In the genomic region with DNA sequence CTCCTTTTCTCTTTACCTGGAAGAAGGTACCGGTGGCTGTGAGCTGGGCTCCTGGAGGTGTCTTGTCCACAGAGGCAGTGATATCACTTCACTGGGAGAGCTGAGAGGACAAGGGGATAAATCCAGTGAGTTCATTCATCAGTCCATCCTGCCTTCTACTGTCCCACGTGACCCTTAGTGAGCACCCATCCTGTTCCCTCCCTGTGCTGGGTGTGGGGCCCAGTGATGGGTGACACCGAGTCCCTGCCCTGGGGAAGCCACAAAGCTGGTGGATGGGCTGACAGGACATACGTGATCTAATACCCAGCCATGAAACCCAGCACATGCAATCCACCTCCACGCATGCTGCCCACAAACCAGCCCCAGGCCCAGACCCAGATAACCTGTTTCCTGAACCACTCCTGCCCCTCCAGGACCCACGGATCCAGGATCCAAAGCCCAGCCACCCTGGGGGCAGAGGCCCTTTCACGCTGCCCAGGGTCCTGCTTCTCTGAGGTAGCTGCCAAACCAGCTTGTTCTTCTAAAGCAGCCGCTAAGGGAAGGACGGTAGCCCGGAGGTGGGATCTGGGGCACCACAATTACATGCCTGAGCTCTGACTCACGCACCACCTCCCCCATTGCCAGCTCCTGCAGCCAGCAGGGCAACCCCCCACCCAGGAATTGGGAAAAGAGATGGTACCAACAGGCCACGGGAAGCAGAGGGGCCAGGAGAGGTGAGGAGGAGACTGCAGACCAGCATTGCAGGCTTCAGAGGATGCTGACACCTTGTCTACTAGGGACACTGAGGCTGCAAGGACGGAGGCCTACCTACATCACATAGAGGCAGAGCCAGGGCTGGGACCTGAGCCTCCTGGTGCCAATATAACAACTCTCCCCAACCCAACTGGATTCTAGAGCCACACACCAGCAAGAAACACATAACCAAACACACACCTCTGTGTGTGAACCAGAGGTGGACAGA, we compare ENCODE assay signal across 2 cellular contexts.
TF ChIP-seq lines count a peak whose summit lies in the region.

No MANE protein-coding gene starts in this region.

TF ChIP-seq in A549, 52 proteins besides CTCF, POLR2A, EP300 and RAD21:
- TF ChIP-seq, protein P1, sequence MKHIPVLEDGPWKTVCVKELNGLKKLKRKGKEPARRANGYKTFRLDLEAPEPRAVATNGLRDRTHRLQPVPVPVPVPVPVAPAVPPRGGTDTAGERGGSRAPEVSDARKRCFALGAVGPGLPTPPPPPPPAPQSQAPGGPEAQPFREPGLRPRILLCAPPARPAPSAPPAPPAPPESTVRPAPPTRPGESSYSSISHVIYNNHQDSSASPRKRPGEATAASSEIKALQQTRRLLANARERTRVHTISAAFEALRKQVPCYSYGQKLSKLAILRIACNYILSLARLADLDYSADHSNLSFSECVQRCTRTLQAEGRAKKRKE (CRISPR knock-in tag; IDR thresholded peaks at IDR 0.05; ENCODE audit: low read depth) = no peak
- TF ChIP-seq EHMT2 (IDR thresholded peaks at IDR 0.05; ENCODE audit: low read depth) (no peak), ZFP36 (IDR thresholded peaks at IDR 0.05; ENCODE audit: borderline replicate concordance, partially characterized antibody) (no peak), NR3C1 (IDR thresholded peaks at IDR 0.05) (no peak), CBX8 (IDR thresholded peaks at IDR 0.05) (no peak), TP53 (CRISPR knock-in tag; IDR thresholded peaks at IDR 0.05) (no peak), HOXB13 (CRISPR knock-in tag; IDR thresholded peaks at IDR 0.05; ENCODE audit: low read depth) (no peak), BHLHE40 (IDR thresholded peaks at IDR 0.05; ENCODE audit: low read depth, low read length) (no peak), GATA3 (IDR thresholded peaks at IDR 0.05; ENCODE audit: borderline replicate concordance) (no peak), CHD4 (IDR thresholded peaks at IDR 0.05; ENCODE audit: borderline replicate concordance) (no peak), SREBF2 (IDR thresholded peaks at IDR 0.05) (no peak), FOSB (CRISPR knock-in tag; IDR thresholded peaks at IDR 0.05) (no peak)
- TF ChIP-seq, protein P2, sequence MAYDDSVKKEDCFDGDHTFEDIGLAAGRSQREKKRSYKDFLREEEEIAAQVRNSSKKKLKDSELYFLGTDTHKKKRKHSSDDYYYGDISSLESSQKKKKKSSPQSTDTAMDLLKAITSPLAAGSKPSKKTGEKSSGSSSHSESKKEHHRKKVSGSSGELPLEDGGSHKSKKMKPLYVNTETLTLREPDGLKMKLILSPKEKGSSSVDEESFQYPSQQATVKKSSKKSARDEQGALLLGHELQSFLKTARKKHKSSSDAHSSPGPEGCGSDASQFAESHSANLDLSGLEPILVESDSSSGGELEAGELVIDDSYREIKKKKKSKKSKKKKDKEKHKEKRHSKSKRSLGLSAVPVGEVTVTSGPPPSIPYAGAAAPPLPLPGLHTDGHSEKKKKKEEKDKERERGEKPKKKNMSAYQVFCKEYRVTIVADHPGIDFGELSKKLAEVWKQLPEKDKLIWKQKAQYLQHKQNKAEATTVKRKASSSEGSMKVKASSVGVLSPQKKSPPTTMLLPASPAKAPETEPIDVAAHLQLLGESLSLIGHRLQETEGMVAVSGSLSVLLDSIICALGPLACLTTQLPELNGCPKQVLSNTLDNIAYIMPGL (CRISPR knock-in tag; IDR thresholded peaks at IDR 0.05; ENCODE audit: borderline replicate concordance) = no peak

TF ChIP-seq in WTC11, 78 proteins besides CTCF, POLR2A, EP300 and RAD21:
- TF ChIP-seq, protein P3, sequence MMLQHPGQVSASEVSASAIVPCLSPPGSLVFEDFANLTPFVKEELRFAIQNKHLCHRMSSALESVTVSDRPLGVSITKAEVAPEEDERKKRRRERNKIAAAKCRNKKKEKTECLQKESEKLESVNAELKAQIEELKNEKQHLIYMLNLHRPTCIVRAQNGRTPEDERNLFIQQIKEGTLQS (CRISPR knock-in tag; conservative IDR thresholded peaks at IDR 0.05) = peak; percentile 75; the same call in 1 of the 2 replicates
- TF ChIP-seq, protein P4, sequence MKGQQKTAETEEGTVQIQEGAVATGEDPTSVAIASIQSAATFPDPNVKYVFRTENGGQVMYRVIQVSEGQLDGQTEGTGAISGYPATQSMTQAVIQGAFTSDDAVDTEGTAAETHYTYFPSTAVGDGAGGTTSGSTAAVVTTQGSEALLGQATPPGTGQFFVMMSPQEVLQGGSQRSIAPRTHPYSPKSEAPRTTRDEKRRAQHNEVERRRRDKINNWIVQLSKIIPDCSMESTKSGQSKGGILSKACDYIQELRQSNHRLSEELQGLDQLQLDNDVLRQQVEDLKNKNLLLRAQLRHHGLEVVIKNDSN (CRISPR knock-in tag; IDR thresholded peaks at IDR 0.05) = no peak
